Comparison of ENCODE assay signal across 6 cellular contexts in genomic region chr21:9033295-9033694, GRCh38.
A peak's percentile ranks its signal among the peaks of the same experiment; 100 is the strongest.
DNase-seq lines count a peak whose midpoint lies in the region; ATAC-seq and TF ChIP-seq lines count a peak whose summit lies in the region.
"Not testable (repeated sequence)": the region's sequence is repeated elsewhere in the genome, so short reads cannot be mapped to it uniquely, and the experiment has no call there.

No MANE protein-coding gene starts in this region.

- not testable (repeated sequence) for ATAC-seq in Right ventricle myocardium inferior, left lobe of liver

- not testable (repeated sequence) for H3K9me3 ChIP-seq in suprapubic skin

- DNase-seq in activated CD4-positive, alpha-beta T cell treated with anti-CD3 and anti-CD28 coated beads, Interleukin-2, amount 10 ng/mL, durations not matched to agents 24 days and 14 days = peak; percentile 43
- DNase-seq in Right ventricle myocardium inferior (ENCODE audit: missing footprints) (peak; percentile 69), cardiac septum (ENCODE audit: low spot score) (peak; percentile 75), left lobe of liver (ENCODE audit: low spot score) (peak; percentile 45), osteocyte (ENCODE audit: extremely low spot score, unreplicated experiment) (peak; percentile 80), suprapubic skin (ENCODE audit: low spot score in 2 of 2) (peak; percentile 56 to 87)

- H3K27me3 Mint-ChIP-seq in activated CD4-positive, alpha-beta T cell treated with anti-CD3 and anti-CD28 coated beads, Interleukin-2, amount 10 ng/mL, durations not matched to agents 24 days and 14 days; osteocyte (ENCODE audit: unreplicated experiment): not testable (repeated sequence)

- H3K27me3 ChIP-seq in suprapubic skin = not testable (repeated sequence)

- not testable (repeated sequence) for H3K9me3 Mint-ChIP-seq in activated CD4-positive, alpha-beta T cell treated with anti-CD3 and anti-CD28 coated beads, Interleukin-2, amount 10 ng/mL, durations not matched to agents 24 days and 14 days; osteocyte (ENCODE audit: unreplicated experiment)

- TF ChIP-seq EP300 in suprapubic skin (IDR thresholded peaks at IDR 0.05) = not testable (repeated sequence)

- H3K36me3 Mint-ChIP-seq in activated CD4-positive, alpha-beta T cell treated with anti-CD3 and anti-CD28 coated beads, Interleukin-2, amount 10 ng/mL, durations not matched to agents 24 days and 14 days (ENCODE audit: low read depth); osteocyte (ENCODE audit: unreplicated experiment): not testable (repeated sequence)

- H3K27ac ChIP-seq in suprapubic skin = not testable (repeated sequence)

- not testable (repeated sequence) for H3K36me3 ChIP-seq in suprapubic skin

- TF ChIP-seq POLR2A in suprapubic skin (IDR thresholded peaks at IDR 0.05) = not testable (repeated sequence)

- not testable (repeated sequence) for H3K4me1 Mint-ChIP-seq in activated CD4-positive, alpha-beta T cell treated with anti-CD3 and anti-CD28 coated beads, Interleukin-2, amount 10 ng/mL, durations not matched to agents 24 days and 14 days; osteocyte (ENCODE audit: unreplicated experiment)

- not testable (repeated sequence) for H3K4me3 ChIP-seq in suprapubic skin

- intact Hi-C loops in activated CD4-positive, alpha-beta T cell treated with anti-CD3 and anti-CD28 coated beads, Interleukin-2, amount 10 ng/mL, durations not matched to agents 24 days and 14 days (cut with micrococcal nuclease); Right ventricle myocardium inferior (cut with DNase I); cardiac septum (cut with DNase I): not testable (repeated sequence)

- TF ChIP-seq CTCF in osteocyte (IDR thresholded peaks at IDR 0.05); suprapubic skin (IDR thresholded peaks at IDR 0.05): not testable (repeated sequence)

- WGBS in suprapubic skin = 58% methylated on average over 7 of the region's 8 CpGs

- H3K4me3 Mint-ChIP-seq in activated CD4-positive, alpha-beta T cell treated with anti-CD3 and anti-CD28 coated beads, Interleukin-2, amount 10 ng/mL, durations not matched to agents 24 days and 14 days; osteocyte (ENCODE audit: unreplicated experiment): not testable (repeated sequence)

- H3K4me1 ChIP-seq in suprapubic skin = not testable (repeated sequence)

- H3K27ac Mint-ChIP-seq in activated CD4-positive, alpha-beta T cell treated with anti-CD3 and anti-CD28 coated beads, Interleukin-2, amount 10 ng/mL, durations not matched to agents 24 days and 14 days; osteocyte (ENCODE audit: unreplicated experiment): not testable (repeated sequence)
